18 cellular contexts compared by ENCODE assay signal in genomic region chr2:32931519-32931918, GRCh38.
"Had no signal": no experiment of that assay in that cellular context is flagged by ENCODE, and none has a peak within 500 bp of the region (broad histone marks: within the 10 kb centered on the region; RNA-seq: fewer than 3 reads in every experiment).

No MANE protein-coding gene starts in this region.

- ATAC-seq: gastroesophageal sphincter; left cardiac atrium; lower lobe of right lung; natural killer cell; pancreas; right lobe of liver; stimulated activated effector memory CD8-positive, alpha-beta T cell treated with anti-CD3 and anti-CD28 coated beads, Interleukin-12 subunit alpha, Interleukin-12 subunit beta, amount 100 ng/mL, for 72 hours had no signal

- DNase-seq: colonic mucosa; dermis blood vessel endothelial cell; esophagus squamous epithelium; foreskin fibroblast; glutamatergic neuron; kidney; left cardiac atrium; left ventricle myocardium inferior; lower lobe of right lung; natural killer cell; occipital lobe; pancreas; right lobe of liver; stimulated activated CD4-positive, alpha-beta T cell treated with anti-CD3 and anti-CD28 coated beads, Interleukin-4, amount 100 ng/mL, for 1 hour; stimulated activated CD8-positive, alpha-beta memory T cell treated with anti-CD3 and anti-CD28 coated beads, Interleukin-4, amount 100 ng/mL, for 48 hours; tibial artery had no signal

- H3K36me3 ChIP-seq: colonic mucosa, esophagus squamous epithelium, gastroesophageal sphincter, left ventricle myocardium inferior, lower lobe of right lung, pancreas, right lobe of liver, tibial artery had no signal

- H3K27ac ChIP-seq: colonic mucosa, esophagus squamous epithelium, gastroesophageal sphincter, left ventricle myocardium inferior, lower lobe of right lung, pancreas, right lobe of liver, tibial artery had no signal

- H3K27me3 ChIP-seq: colonic mucosa, pancreas, right lobe of liver, tibial artery had no signal

- H3K9me3 ChIP-seq: colonic mucosa, esophagus squamous epithelium, gastroesophageal sphincter, left ventricle myocardium inferior, lower lobe of right lung, pancreas, right lobe of liver, tibial artery had no signal

- FAIRE-seq: pancreas had no signal

- H3K4me1 ChIP-seq: colonic mucosa, esophagus squamous epithelium, gastroesophageal sphincter, left ventricle myocardium inferior, lower lobe of right lung, pancreas, right lobe of liver had no signal

- H3K4me3 ChIP-seq: colonic mucosa, esophagus squamous epithelium, gastroesophageal sphincter, left ventricle myocardium inferior, lower lobe of right lung, pancreas, right lobe of liver, tibial artery had no signal
